15 cellular contexts compared by ENCODE assay signal in the genomic region with DNA sequence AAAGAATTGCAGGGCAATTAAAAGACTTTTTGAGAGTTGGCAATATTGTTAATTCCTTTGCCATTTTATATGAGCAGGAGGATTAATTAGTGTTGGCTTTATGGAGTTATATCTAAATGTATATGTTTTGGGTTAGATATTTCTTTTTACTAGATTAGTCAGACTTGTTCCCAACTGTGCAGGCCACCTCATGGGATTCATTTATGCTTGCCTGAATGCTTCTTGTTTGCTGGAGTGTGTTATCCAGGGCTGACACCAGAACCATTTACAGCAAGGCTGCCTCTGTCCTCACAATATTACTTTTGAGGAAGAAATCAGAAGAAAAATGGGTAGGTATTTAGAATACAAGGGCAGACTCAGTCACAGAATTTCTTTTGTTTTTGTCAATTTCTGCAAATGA.
DNase-seq lines count a peak whose midpoint lies in the region; ATAC-seq lines count a peak whose summit lies in the region.
"Had no signal": no experiment of that assay in that cellular context is flagged by ENCODE, and none has a peak within 500 bp of the region (broad histone marks: within the 10 kb centered on the region; RNA-seq: fewer than 3 reads in every experiment).

No MANE protein-coding gene starts in this region.

- DNase-seq in NCI-H2171 treated with DMSO at 0.1 percent for 48 hours (lab: John Stamatoyannopoulos, UW) = peak; percentile 62
- DNase-seq in NCI-H2171 (lab: John Stamatoyannopoulos, UW) = no peak
- DNase-seq in NCI-H1694 treated with DMSO at 0.1 percent for 48 hours (lab: John Stamatoyannopoulos, UW) = peak; percentile 63
- peak; percentile 33 for DNase-seq in astrocyte of the hippocampus (ENCODE audit: low read depth, low spot score)
- peak; percentile 46 for DNase-seq in retina
- no peak for DNase-seq in NCI-H2081 treated with DMSO at 0.1 percent for 48 hours (lab: John Stamatoyannopoulos, UW)
- no peak for DNase-seq in Ammon's horn (ENCODE audit: low spot score)
- no peak for DNase-seq in left lobe of liver (ENCODE audit: low spot score)
- DNase-seq: Calu3; CD8-positive, alpha-beta T cell; DMS79 treated with DMSO at 0.1 percent for 48 hours; GF-D8; HCEC 1CT had no signal

- ATAC-seq in left lobe of liver = no peak
- ATAC-seq: A549; CD8-positive, alpha-beta T cell; GM23338 had no signal

Comparison
In these comparisons a context has a peak if more than half of its experiments do, and no peak if none do; other contexts are left out.
1. DNase-seq: peak in NCI-H2171 treated with DMSO at 0.1 percent for 48 hours (single experiment), NCI-H1694 treated with DMSO at 0.1 percent for 48 hours (single experiment), astrocyte of the hippocampus (single experiment) and retina (single experiment); none in NCI-H2171 (single experiment), NCI-H2081 treated with DMSO at 0.1 percent for 48 hours (single experiment), Ammon's horn (single experiment) and left lobe of liver (single experiment).